8 cellular contexts compared by ENCODE assay signal in genomic region chr15:57213783-57214366, GRCh38.
A peak's percentile ranks its signal among the peaks of the same experiment; 100 is the strongest.
DNase-seq lines count a peak whose midpoint lies in the region; ATAC-seq and TF ChIP-seq lines count a peak whose summit lies in the region.

No MANE protein-coding gene starts in this region.

- no peak overlapping the region for H3K9ac ChIP-seq in iPS-18a (ENCODE audit: low read length)

- intact Hi-C loops in activated B cell treated with CpG ODN at 0.5 μM for 24 hours (cut with micrococcal nuclease): loop anchor here (1.0 to 5.0 kb wide), 9 partner anchors 15 to 723 kb away; partner anchors contain the start of gene TCF12

- H3K4me3 ChIP-seq in iPS-18a (ENCODE audit: low read length) (no peak overlapping the region), tibial nerve (no peak overlapping the region)

- no peak for TF ChIP-seq POLR2A in tibial nerve (IDR thresholded peaks at IDR 0.05)

- CTCF ChIA-PET in activated B cell treated with CpG ODN at 0.5 μM for 24 hours (lab: Charles Lee): interaction anchor here (0.6 to 6.1 kb wide), 22 partner anchors 10 to 749 kb away, joined by 3 to 38 read pairs (median 4); partner anchors contain the start of genes MNS1 and TCF12

- WGBS in tibial nerve, 2 donors: 30 to 34% methylated on average over 6 of the region's 6 CpGs

- TF ChIP-seq CTCF in activated B cell treated with CpG ODN at 0.5 μM for 24 hours (IDR thresholded peaks at IDR 0.05) (no peak), tibial nerve (IDR thresholded peaks at IDR 0.05) (peak; percentile 24 to 65 (median 44))

- H3K27me3 ChIP-seq in iPS-18a (ENCODE audit: control insufficient read depth, insufficient read depth, low read length) (no peaks in the 10 kb centered on the region), tibial nerve (no peaks in the 10 kb centered on the region)

- no peak overlapping the region for H3K27ac Mint-ChIP-seq in activated B cell treated with CpG ODN at 0.5 μM for 24 hours
- peak overlapping the region in 1 of 2 donors; percentile 16 for H3K27ac Mint-ChIP-seq in stimulated activated naive CD8-positive, alpha-beta T cell treated with anti-CD3 and anti-CD28 coated beads, Interleukin-15, amount 100 ng/mL, for 72 hours

- peaks cover 48% of the 10 kb centered on the region for H3K4me1 ChIP-seq in iPS-18a (ENCODE audit: control insufficient read depth, low read depth, low read length)
- H3K4me1 ChIP-seq in tibial nerve: peaks cover 0 to 63% (median 26%) of the 10 kb centered on the region in 4 donors

- H3K9me3 Mint-ChIP-seq in activated B cell treated with CpG ODN at 0.5 μM for 24 hours: no peaks in the 10 kb centered on the region
- H3K9me3 Mint-ChIP-seq in stimulated activated naive CD8-positive, alpha-beta T cell treated with anti-CD3 and anti-CD28 coated beads, Interleukin-15, amount 100 ng/mL, for 72 hours: no peaks in the 10 kb centered on the region

- peak; percentile 65 for ATAC-seq in activated B cell treated with CpG ODN at 0.5 μM for 24 hours (ENCODE audit: low read depth)
- ATAC-seq in stimulated activated naive CD8-positive, alpha-beta T cell treated with anti-CD3 and anti-CD28 coated beads, Interleukin-15, amount 100 ng/mL, for 72 hours: no peak

- H3K4me3 Mint-ChIP-seq in activated B cell treated with CpG ODN at 0.5 μM for 24 hours: no peak overlapping the region
- H3K4me3 Mint-ChIP-seq in stimulated activated naive CD8-positive, alpha-beta T cell treated with anti-CD3 and anti-CD28 coated beads, Interleukin-15, amount 100 ng/mL, for 72 hours: no peak overlapping the region

- H3K36me3 ChIP-seq in iPS-18a (ENCODE audit: control insufficient read depth, low read depth, low read length): no peaks in the 10 kb centered on the region
- H3K36me3 ChIP-seq in tibial nerve: no peaks in the 10 kb centered on the region

- H3K9me3 ChIP-seq in iPS-18a (ENCODE audit: control insufficient read depth, low read depth, low read length) (no peaks in the 10 kb centered on the region), tibial nerve (no peaks in the 10 kb centered on the region)

- H3K27ac ChIP-seq in iPS-18a (ENCODE audit: low read length) (peak overlapping the region; percentile 30), tibial nerve (peak overlapping the region in 2 of 4 donors; percentile 9 to 38)

- POLR2A ChIA-PET in activated B cell treated with CpG ODN at 0.5 μM for 24 hours (lab: Charles Lee): no interaction called here

- no peak for TF ChIP-seq EP300 in tibial nerve (IDR thresholded peaks at IDR 0.05)

- DNase-seq in NCI-H2107 treated with DMSO at 0.1 percent for 48 hours (lab: John Stamatoyannopoulos, UW; ENCODE audit: unreplicated experiment) (peak; percentile 34), NCI-H2107 (lab: John Stamatoyannopoulos, UW) (no peak), NCI-H1092 (lab: John Stamatoyannopoulos, UW) (peak; percentile 22), activated B cell treated with CpG ODN at 0.5 μM for 24 hours (no peak), tibial nerve (ENCODE audit: low spot score in 2 of 2) (peak in 1 of 2 donors; percentile 12)
- DNase-seq in stimulated activated naive CD8-positive, alpha-beta T cell treated with anti-CD3 and anti-CD28 coated beads, Interleukin-15, amount 100 ng/mL, for 72 hours: no peak
- no peak for DNase-seq in activated naive CD4-positive, alpha-beta T cell treated with Interleukin-2 at 50 U/mL for 16 hours

- H3K4me1 Mint-ChIP-seq in activated B cell treated with CpG ODN at 0.5 μM for 24 hours: peaks cover 32% of the 10 kb centered on the region
- peaks cover 19% of the 10 kb centered on the region for H3K4me1 Mint-ChIP-seq in stimulated activated naive CD8-positive, alpha-beta T cell treated with anti-CD3 and anti-CD28 coated beads, Interleukin-15, amount 100 ng/mL, for 72 hours

- no peaks in the 10 kb centered on the region for H3K27me3 Mint-ChIP-seq in activated B cell treated with CpG ODN at 0.5 μM for 24 hours
- H3K27me3 Mint-ChIP-seq in stimulated activated naive CD8-positive, alpha-beta T cell treated with anti-CD3 and anti-CD28 coated beads, Interleukin-15, amount 100 ng/mL, for 72 hours: no peaks in the 10 kb centered on the region

- no peaks in the 10 kb centered on the region for H3K36me3 Mint-ChIP-seq in activated B cell treated with CpG ODN at 0.5 μM for 24 hours (ENCODE audit: low read depth)

Comparison
In these comparisons a context has a peak if more than half of its experiments do, and no peak if none do; other contexts are left out.
1. DNase-seq: peak in NCI-H2107 treated with DMSO at 0.1 percent for 48 hours (single experiment) and NCI-H1092 (single experiment); none in NCI-H2107 (single experiment), activated B cell treated with CpG ODN at 0.5 μM for 24 hours (single experiment), stimulated activated naive CD8-positive, alpha-beta T cell treated with anti-CD3 and anti-CD28 coated beads, Interleukin-15, amount 100 ng/mL, for 72 hours (0 of 2) and activated naive CD4-positive, alpha-beta T cell treated with Interleukin-2 at 50 U/mL for 16 hours (single experiment).